ENCODE assay signal across 17 cellular contexts in the genomic region with DNA sequence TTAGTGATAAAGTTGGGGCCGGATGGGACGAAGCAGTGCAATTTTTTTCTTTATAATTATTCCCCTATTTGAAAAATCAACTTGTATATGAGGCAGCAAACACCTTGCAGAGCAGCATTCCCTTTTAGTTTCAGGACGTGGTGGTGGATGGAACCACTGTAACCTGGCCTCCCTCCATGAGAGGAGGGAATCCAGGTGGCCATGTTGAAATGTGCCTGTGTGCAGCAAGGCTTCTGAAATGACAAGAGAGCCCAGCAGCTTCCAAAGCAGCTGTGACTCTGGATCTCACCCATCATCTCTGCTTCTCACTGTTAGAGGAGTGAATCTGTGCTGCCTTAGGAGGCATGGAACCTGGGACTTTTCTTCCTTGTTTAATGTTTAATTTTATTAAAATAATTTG. TPM values are rescaled to one million over a fixed set of nuclear protein-coding genes. Genes with fewer than 3 reads are reported as not detected.
DNase-seq lines count a peak whose midpoint lies in the region; ATAC-seq, FAIRE-seq and TF ChIP-seq lines count a peak whose summit lies in the region.
"Had no signal": no experiment of that assay in that cellular context is flagged by ENCODE, and none has a peak within 500 bp of the region (broad histone marks: within the 10 kb centered on the region; RNA-seq: fewer than 3 reads in every experiment).

No MANE protein-coding gene starts in this region.

- no peak for FAIRE-seq in HTR-8/SVneo (lab: Jason Lieb, UNC)
- FAIRE-seq: A204.1 had no signal

- H3K27ac ChIP-seq in layer of hippocampus (ENCODE audit: low read depth, low read length) (peak overlapping the region; percentile 52), testis (no peak overlapping the region)
- H3K27ac ChIP-seq: lower lobe of right lung, SJCRH30, upper lobe of left lung had no signal

- H3K9me3 ChIP-seq in testis = no peaks in the 10 kb centered on the region
- H3K9me3 ChIP-seq: lower lobe of right lung, SJCRH30, upper lobe of left lung had no signal

- H3K4me3 ChIP-seq in testis = no peak overlapping the region
- H3K4me3 ChIP-seq: lower lobe of right lung, SJCRH30, upper lobe of left lung had no signal

- TF ChIP-seq POLR2A in testis (IDR thresholded peaks at IDR 0.05) = no peak

- no peak for TF ChIP-seq CTCF in testis (IDR thresholded peaks at IDR 0.05)

- ATAC-seq in GM21529 (IDR thresholded peaks at IDR 0.05; ENCODE audit: unreplicated experiment) = no peak
- ATAC-seq: lower lobe of right lung had no signal

- 59 to 63% methylated on average over 3 of the region's 3 CpGs for WGBS in testis, 2 donors

- H3K27me3 ChIP-seq in layer of hippocampus (ENCODE audit: control insufficient read depth, insufficient read depth, low read length) (no peaks in the 10 kb centered on the region), testis (no peaks in the 10 kb centered on the region)
- H3K27me3 ChIP-seq: SJCRH30, upper lobe of left lung had no signal

- intact Hi-C loops in testis (cut with DNase I; ENCODE audit: low total_unique reads) = no loop called here

- DNase-seq in NCI-H2171 treated with DMSO at 0.1 percent for 48 hours (lab: John Stamatoyannopoulos, UW) (peak; percentile 61), NCI-H2171 (lab: John Stamatoyannopoulos, UW) (no peak), cerebellar cortex (ENCODE audit: low spot score) (peak; percentile 77), testis (peak; percentile 29), HTR-8/SVneo (ENCODE audit: insufficient read length, low spot score) (no peak), germinal center (ENCODE audit: low spot score) (no peak)
- DNase-seq: activated CD4-positive, CD25-positive, alpha-beta regulatory T cell treated with anti-CD3 and anti-CD28 coated beads, Interleukin-2, amount 50 U/mL, for 72 hours; activated effector memory CD4-positive, alpha-beta T cell treated with anti-CD3 and anti-CD28 coated beads, Interleukin-2, amount 50 U/mL, for 16 hours; amniotic stem cell; DND-41; lower lobe of right lung; NCI-H187 treated with DMSO at 0.1 percent for 48 hours; SJCRH30; upper lobe of left lung had no signal

- peaks cover 35% of the 10 kb centered on the region for H3K4me1 ChIP-seq in testis
- H3K4me1 ChIP-seq: SJCRH30 had no signal

- H3K36me3 ChIP-seq in testis (ENCODE audit: low read depth, missing control alignments) = no peaks in the 10 kb centered on the region
- H3K36me3 ChIP-seq: lower lobe of right lung, SJCRH30, upper lobe of left lung had no signal

RNA-seq across cellular contexts. Expression of a gene that starts 42.3 kb away (rescaled TPM):
- total RNA-seq in testis = 10 to 100 TPM; 53.5 to 78.9 TPM
- polyA plus RNA-seq in testis (ENCODE audit: insufficient read depth, low read depth, low replicate concordance) = 11.6 TPM

Comparison
In these comparisons a context has a peak if more than half of its experiments do, and no peak if none do; other contexts are left out.
1. DNase-seq: peak in NCI-H2171 treated with DMSO at 0.1 percent for 48 hours (single experiment), cerebellar cortex (single experiment) and testis (single experiment); none in NCI-H2171 (single experiment), HTR-8/SVneo (single experiment) and germinal center (single experiment).